1 cellular context compared by ENCODE assay signal in the genomic region with DNA sequence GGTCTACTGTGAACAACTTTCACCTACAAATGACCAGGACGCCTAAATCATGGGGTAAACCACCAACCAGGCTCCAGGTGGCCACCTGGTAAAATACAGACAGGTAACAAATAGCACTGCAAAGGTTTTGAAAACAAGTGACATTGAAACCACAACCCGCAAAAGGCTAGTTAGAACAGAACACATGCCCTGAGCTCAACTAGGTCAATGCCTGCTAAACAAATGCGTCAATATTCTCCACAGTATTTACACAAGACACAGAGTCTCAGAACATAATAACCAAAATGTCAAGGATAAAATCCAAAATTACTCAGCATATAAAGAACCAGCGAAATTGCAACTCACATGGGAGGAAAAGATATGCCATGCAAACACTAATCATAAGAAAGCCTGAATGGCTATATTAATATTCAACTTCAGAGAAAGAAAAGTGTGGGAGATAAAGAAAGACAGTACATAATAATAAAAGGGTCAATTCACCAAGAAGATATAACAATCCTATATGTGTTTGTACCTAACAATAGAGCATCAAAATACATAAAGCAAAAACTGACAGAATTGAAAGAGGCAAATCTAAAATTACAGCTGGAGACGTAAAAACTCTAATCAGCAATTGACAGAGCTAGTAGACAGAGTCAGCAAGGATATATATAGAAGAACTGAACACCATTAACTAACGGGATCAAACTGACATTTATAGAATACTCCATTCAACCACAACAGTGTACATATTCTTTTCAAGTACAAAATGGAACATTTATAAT.
TF ChIP-seq lines count a peak whose summit lies in the region.

No MANE protein-coding gene starts in this region.

TF ChIP-seq in liver, 16 proteins besides CTCF, POLR2A, EP300 and RAD21 (continued from another document):
- TF ChIP-seq, protein P1, sequence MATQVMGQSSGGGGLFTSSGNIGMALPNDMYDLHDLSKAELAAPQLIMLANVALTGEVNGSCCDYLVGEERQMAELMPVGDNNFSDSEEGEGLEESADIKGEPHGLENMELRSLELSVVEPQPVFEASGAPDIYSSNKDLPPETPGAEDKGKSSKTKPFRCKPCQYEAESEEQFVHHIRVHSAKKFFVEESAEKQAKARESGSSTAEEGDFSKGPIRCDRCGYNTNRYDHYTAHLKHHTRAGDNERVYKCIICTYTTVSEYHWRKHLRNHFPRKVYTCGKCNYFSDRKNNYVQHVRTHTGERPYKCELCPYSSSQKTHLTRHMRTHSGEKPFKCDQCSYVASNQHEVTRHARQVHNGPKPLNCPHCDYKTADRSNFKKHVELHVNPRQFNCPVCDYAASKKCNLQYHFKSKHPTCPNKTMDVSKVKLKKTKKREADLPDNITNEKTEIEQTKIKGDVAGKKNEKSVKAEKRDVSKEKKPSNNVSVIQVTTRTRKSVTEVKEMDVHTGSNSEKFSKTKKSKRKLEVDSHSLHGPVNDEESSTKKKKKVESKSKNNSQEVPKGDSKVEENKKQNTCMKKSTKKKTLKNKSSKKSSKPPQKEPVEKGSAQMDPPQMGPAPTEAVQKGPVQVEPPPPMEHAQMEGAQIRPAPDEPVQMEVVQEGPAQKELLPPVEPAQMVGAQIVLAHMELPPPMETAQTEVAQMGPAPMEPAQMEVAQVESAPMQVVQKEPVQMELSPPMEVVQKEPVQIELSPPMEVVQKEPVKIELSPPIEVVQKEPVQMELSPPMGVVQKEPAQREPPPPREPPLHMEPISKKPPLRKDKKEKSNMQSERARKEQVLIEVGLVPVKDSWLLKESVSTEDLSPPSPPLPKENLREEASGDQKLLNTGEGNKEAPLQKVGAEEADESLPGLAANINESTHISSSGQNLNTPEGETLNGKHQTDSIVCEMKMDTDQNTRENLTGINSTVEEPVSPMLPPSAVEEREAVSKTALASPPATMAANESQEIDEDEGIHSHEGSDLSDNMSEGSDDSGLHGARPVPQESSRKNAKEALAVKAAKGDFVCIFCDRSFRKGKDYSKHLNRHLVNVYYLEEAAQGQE (IDR thresholded peaks at IDR 0.05), result peak; percentile 34
